In the genomic region with DNA sequence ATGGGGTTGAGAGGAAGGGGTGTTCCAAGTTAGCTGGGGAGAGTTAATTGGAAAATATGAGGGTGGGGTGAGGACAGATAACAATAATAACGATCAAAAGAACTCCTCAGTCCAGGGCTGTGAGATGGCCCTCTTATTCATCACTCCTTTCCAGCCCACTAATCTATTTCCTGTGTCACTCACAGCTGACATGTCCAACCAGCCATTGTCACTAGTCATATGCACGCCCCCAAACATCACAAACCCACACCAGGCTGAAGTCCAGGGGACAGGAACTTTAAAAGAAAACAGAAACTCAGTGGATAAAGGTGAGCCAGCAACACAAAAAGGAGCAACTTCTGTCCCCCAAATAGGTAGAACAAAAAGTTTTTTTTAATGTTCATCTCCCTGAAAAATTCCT, we compare ENCODE assay signal across 1 cellular context.
TF ChIP-seq lines count a peak whose summit lies in the region.

No MANE protein-coding gene starts in this region.

TF ChIP-seq in GM12878, 131 proteins besides CTCF, POLR2A, EP300 and RAD21:
- TF ChIP-seq ZNF384 (IDR thresholded peaks at IDR 0.05; ENCODE audit: borderline replicate concordance, low read depth, low read length) (no peak), ZNF217 (IDR thresholded peaks at IDR 0.05) (no peak), RB1 (IDR thresholded peaks at IDR 0.05; ENCODE audit: borderline replicate concordance) (no peak), RFX5 (IDR thresholded peaks at IDR 0.05; ENCODE audit: low read depth, low read length) (no peak), BHLHE40 (IDR thresholded peaks at IDR 0.05; ENCODE audit: borderline replicate concordance in 1 of 2, low read depth in 2 of 2, low read length in 1 of 2) (no peak), FOXK2 (IDR thresholded peaks at IDR 0.05) (no peak), SIX5 (IDR thresholded peaks at IDR 0.05; ENCODE audit: low read depth, low read length, severe bottlenecking) (peak; percentile 1), SIN3A (IDR thresholded peaks at IDR 0.05; ENCODE audit: low read depth, low read length) (0 out of 2 replicates have a peak, but pooled peaks have one; percentile 62), TAF1 (IDR thresholded peaks at IDR 0.05; ENCODE audit: borderline replicate concordance, low read depth, low read length) (no peak)
- TF ChIP-seq, protein P1, sequence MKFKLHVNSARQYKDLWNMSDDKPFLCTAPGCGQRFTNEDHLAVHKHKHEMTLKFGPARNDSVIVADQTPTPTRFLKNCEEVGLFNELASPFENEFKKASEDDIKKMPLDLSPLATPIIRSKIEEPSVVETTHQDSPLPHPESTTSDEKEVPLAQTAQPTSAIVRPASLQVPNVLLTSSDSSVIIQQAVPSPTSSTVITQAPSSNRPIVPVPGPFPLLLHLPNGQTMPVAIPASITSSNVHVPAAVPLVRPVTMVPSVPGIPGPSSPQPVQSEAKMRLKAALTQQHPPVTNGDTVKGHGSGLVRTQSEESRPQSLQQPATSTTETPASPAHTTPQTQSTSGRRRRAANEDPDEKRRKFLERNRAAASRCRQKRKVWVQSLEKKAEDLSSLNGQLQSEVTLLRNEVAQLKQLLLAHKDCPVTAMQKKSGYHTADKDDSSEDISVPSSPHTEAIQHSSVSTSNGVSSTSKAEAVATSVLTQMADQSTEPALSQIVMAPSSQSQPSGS (IDR thresholded peaks at IDR 0.05; ENCODE audit: low read length): no peak
- TF ChIP-seq, protein P2, sequence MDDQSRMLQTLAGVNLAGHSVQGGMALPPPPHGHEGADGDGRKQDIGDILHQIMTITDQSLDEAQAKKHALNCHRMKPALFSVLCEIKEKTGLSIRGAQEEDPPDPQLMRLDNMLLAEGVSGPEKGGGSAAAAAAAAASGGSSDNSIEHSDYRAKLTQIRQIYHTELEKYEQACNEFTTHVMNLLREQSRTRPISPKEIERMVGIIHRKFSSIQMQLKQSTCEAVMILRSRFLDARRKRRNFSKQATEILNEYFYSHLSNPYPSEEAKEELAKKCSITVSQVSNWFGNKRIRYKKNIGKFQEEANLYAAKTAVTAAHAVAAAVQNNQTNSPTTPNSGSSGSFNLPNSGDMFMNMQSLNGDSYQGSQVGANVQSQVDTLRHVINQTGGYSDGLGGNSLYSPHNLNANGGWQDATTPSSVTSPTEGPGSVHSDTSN (IDR thresholded peaks at IDR 0.05; ENCODE audit: insufficient replicate concordance, low read depth, low read length): peak; percentile 88
- TF ChIP-seq, protein P3, sequence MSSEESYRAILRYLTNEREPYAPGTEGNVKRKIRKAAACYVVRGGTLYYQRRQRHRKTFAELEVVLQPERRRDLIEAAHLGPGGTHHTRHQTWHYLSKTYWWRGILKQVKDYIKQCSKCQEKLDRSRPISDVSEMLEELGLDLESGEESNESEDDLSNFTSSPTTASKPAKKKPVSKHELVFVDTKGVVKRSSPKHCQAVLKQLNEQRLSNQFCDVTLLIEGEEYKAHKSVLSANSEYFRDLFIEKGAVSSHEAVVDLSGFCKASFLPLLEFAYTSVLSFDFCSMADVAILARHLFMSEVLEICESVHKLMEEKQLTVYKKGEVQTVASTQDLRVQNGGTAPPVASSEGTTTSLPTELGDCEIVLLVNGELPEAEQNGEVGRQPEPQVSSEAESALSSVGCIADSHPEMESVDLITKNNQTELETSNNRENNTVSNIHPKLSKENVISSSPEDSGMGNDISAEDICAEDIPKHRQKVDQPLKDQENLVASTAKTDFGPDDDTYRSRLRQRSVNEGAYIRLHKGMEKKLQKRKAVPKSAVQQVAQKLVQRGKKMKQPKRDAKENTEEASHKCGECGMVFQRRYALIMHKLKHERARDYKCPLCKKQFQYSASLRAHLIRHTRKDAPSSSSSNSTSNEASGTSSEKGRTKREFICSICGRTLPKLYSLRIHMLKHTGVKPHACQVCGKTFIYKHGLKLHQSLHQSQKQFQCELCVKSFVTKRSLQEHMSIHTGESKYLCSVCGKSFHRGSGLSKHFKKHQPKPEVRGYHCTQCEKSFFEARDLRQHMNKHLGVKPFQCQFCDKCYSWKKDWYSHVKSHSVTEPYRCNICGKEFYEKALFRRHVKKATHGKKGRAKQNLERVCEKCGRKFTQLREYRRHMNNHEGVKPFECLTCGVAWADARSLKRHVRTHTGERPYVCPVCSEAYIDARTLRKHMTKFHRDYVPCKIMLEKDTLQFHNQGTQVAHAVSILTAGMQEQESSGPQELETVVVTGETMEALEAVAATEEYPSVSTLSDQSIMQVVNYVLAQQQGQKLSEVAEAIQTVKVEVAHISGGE (CRISPR knock-in tag; IDR thresholded peaks at IDR 0.05): no peak
- TF ChIP-seq, protein P4, sequence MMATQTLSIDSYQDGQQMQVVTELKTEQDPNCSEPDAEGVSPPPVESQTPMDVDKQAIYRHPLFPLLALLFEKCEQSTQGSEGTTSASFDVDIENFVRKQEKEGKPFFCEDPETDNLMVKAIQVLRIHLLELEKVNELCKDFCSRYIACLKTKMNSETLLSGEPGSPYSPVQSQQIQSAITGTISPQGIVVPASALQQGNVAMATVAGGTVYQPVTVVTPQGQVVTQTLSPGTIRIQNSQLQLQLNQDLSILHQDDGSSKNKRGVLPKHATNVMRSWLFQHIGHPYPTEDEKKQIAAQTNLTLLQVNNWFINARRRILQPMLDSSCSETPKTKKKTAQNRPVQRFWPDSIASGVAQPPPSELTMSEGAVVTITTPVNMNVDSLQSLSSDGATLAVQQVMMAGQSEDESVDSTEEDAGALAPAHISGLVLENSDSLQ (IDR thresholded peaks at IDR 0.05): peak; percentile 97
- TF ChIP-seq, protein P5, sequence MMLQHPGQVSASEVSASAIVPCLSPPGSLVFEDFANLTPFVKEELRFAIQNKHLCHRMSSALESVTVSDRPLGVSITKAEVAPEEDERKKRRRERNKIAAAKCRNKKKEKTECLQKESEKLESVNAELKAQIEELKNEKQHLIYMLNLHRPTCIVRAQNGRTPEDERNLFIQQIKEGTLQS (IDR thresholded peaks at IDR 0.05; ENCODE audit: borderline replicate concordance, extremely low read depth, low read depth, low read length): peak; percentile 5; the same call in 1 of the 2 replicates
